1 cellular context compared by ENCODE assay signal in the genomic region with DNA sequence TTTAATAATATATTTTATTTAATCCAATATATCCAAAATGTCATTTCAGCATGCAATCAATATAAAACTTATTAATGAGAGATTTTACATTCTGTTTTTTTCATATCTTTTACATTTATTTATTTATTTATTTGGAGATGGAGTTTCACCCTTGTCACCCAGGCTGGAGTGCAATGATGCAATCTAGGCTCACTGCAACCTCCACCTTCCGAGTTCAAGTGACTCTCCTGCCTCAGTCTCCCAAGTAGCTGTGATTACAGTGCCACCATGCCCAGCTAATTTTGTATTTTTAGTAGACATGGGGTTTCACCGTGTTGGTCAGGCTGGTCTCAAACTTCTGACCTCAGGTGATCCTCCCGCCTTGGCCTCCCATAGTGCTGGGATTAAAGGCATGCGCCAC. TPM values are rescaled to one million over a fixed set of nuclear protein-coding genes. Genes with fewer than 3 reads are reported as not detected.
"Had no signal": no experiment of that assay in that cellular context is flagged by ENCODE, and none has a peak within 500 bp of the region (broad histone marks: within the 10 kb centered on the region; RNA-seq: fewer than 3 reads in every experiment).

No MANE protein-coding gene starts in this region.

RNA-seq across cellular contexts. Expression of a gene that starts 54.4 kb away (rescaled TPM):
- total RNA-seq: LHCN-M2 had no signal
